ENCODE assay signal across 8 cellular contexts in the genomic region with DNA sequence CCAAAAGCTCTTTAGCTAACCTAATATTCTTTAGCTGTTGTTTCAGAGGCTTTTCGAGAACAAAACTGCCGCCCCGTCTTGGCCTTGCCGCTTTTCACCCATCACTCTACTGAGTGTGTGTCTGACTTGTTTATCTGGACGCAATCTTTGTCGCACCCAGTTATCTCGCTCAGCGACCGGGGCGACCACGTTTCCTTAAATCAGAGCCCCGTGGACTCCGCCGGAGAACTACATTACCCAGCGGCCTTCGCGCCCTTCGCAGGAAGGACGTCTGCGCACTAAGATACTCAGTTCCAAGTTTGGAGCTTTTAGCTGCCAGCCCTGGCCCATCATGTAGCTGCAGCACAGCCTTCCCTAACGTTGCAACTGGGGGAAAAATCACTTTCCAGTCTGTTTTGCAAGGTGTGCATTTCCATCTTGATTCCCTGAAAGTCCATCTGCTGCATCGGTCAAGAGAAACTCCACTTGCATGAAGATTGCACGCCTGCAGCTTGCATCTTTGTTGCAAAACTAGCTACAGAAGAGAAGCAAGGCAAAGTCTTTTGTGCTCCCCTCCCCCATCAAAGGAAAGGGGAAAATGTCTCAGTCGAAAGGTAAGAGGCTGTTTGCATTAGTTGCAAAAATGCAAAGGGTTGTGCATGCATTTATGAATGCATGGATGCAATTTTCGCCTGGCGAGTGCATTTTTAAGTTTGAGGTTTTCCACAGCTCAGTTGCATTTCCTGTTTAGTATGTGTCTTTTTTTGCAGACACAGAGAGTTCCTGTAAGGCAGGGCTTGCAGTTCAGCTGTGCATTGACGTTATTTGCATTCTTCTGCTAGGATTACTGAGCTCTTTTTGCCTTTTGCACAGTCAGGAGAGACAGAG. TPM values are rescaled to one million over a fixed set of nuclear protein-coding genes. Genes with fewer than 3 reads are reported as not detected.
DNase-seq lines count a peak whose midpoint lies in the region; ATAC-seq and TF ChIP-seq lines count a peak whose summit lies in the region.

A gene (plus strand): TSS at position 290 of the 867 bp plus-strand sequence. CDS start 288 bp downstream, at position 578.

- H4K20me1 ChIP-seq in OCI-LY7 (ENCODE audit: insufficient read depth, low read length): no peaks in the 10 kb centered on the region

- DNase-seq in Caki2 (ENCODE audit: low read depth) (peak; percentile 72), HL-60 (ENCODE audit: low read depth in 1 of 2, low spot score in 1 of 2) (peak; percentile 52 to 79), OCI-LY7 (ENCODE audit: low spot score) (peak; percentile 91), fibroblast of villous mesenchyme (ENCODE audit: low read depth) (peak; percentile 65)
- DNase-seq in activated T-cell treated with anti-CD3 and anti-CD28 coated beads, Interleukin-2, amount 50 U/mL, for 72 hours: peak; percentile 78 to 82
- DNase-seq in natural killer cell treated with Interleukin-12 subunit alpha and Interleukin-12 subunit beta and Interleukin-15 and Interleukin-18, amount 100 ng/mL, for 72 hours (ENCODE audit: low spot score): peak; percentile 71
- DNase-seq in stimulated activated naive CD8-positive, alpha-beta T cell treated with anti-CD3 and anti-CD28 coated beads, Interleukin-15, Interleukin-2, amounts not matched to agents 100 U/mL and 50 U/mL, for 24 hours: peak; percentile 83

- POLR2A ChIA-PET in OCI-LY7 (lab: Charles Lee): interaction anchor here (0.5 to 5.6 kb wide), 29 partner anchors 9 to 695 kb away, joined by 3 to 49 read pairs (median 3); a partner anchor contains a TSS

- peaks cover 36% of the 10 kb centered on the region for H3K4me1 ChIP-seq in OCI-LY7 (ENCODE audit: insufficient read depth, low read length, poor library complexity, severe bottlenecking)

- intact Hi-C loops in OCI-LY7 (cut with micrococcal nuclease; ENCODE audit: unreplicated experiment): loop anchor here (1.0 to 10.0 kb wide), 5 partner anchors 87 to 750 kb away; a partner anchor contains a TSS

- TF ChIP-seq CTCF in HL-60 (IDR thresholded peaks at IDR 0.05; ENCODE audit: insufficient read depth, low read length) (no peak), OCI-LY7 (conservative IDR thresholded peaks at IDR 0.05; ENCODE audit: low read length) (no peak), fibroblast of villous mesenchyme (IDR thresholded peaks at IDR 0.05; ENCODE audit: insufficient read depth, low read depth, low read length) (no peak)

- H3K4me2 ChIP-seq in OCI-LY7 (ENCODE audit: low read length): peak within 1 kb of the TSS; percentile 80

- no peaks in the 10 kb centered on the region for H3K27me3 Mint-ChIP-seq in activated T-cell treated with anti-CD3 and anti-CD28 coated beads, Interleukin-2, amount 50 U/mL, for 72 hours (ENCODE audit: low read depth)
- H3K27me3 Mint-ChIP-seq in natural killer cell treated with Interleukin-12 subunit alpha and Interleukin-12 subunit beta and Interleukin-15 and Interleukin-18, amount 100 ng/mL, for 72 hours: no peaks in the 10 kb centered on the region

- H3K9me3 Mint-ChIP-seq in activated T-cell treated with anti-CD3 and anti-CD28 coated beads, Interleukin-2, amount 50 U/mL, for 72 hours: no peaks in the 10 kb centered on the region
- H3K9me3 Mint-ChIP-seq in natural killer cell treated with Interleukin-12 subunit alpha and Interleukin-12 subunit beta and Interleukin-15 and Interleukin-18, amount 100 ng/mL, for 72 hours: no peaks in the 10 kb centered on the region

- H3K4me3 Mint-ChIP-seq in activated T-cell treated with anti-CD3 and anti-CD28 coated beads, Interleukin-2, amount 50 U/mL, for 72 hours: no peak within 1 kb of the TSS
- no peak within 1 kb of the TSS for H3K4me3 Mint-ChIP-seq in natural killer cell treated with Interleukin-12 subunit alpha and Interleukin-12 subunit beta and Interleukin-15 and Interleukin-18, amount 100 ng/mL, for 72 hours

- no peaks in the 10 kb centered on the region for H3K36me3 Mint-ChIP-seq in activated T-cell treated with anti-CD3 and anti-CD28 coated beads, Interleukin-2, amount 50 U/mL, for 72 hours (ENCODE audit: insufficient read depth in 2 of 2)
- no peaks in the 10 kb centered on the region for H3K36me3 Mint-ChIP-seq in natural killer cell treated with Interleukin-12 subunit alpha and Interleukin-12 subunit beta and Interleukin-15 and Interleukin-18, amount 100 ng/mL, for 72 hours

- in situ Hi-C loops in Caki2 (cut with HindIII; ENCODE audit: low pct_unique_long_range_greater_than_20kb, low sequenced_read_pairs): no loop called here

- H3K4me3 ChIP-seq in HL-60 (replicated peaks; ENCODE audit: insufficient read depth, low read length) (peak within 1 kb of the TSS; percentile 67), OCI-LY7 (ENCODE audit: low read depth, low read length, poor library complexity, severe bottlenecking) (peak within 1 kb of the TSS; percentile 73), fibroblast of villous mesenchyme (ENCODE audit: low read depth, low read length) (peak within 1 kb of the TSS; percentile 68)

- H3K9me3 ChIP-seq in OCI-LY7 (ENCODE audit: low read length): no peaks in the 10 kb centered on the region

- BruUV-seq in OCI-LY7 (replicated peaks; lab: Mats Ljungman, UMichigan): no TSS peak

- no peak within 1 kb of the TSS for H3K27ac Mint-ChIP-seq in activated T-cell treated with anti-CD3 and anti-CD28 coated beads, Interleukin-2, amount 50 U/mL, for 72 hours
- no peak within 1 kb of the TSS for H3K27ac Mint-ChIP-seq in natural killer cell treated with Interleukin-12 subunit alpha and Interleukin-12 subunit beta and Interleukin-15 and Interleukin-18, amount 100 ng/mL, for 72 hours

- ATAC-seq in GM21360 (IDR thresholded peaks at IDR 0.05; ENCODE audit: unreplicated experiment): peak; percentile 96
- ATAC-seq in activated T-cell treated with anti-CD3 and anti-CD28 coated beads, Interleukin-2, amount 50 U/mL, for 72 hours (replicated peaks in 1 of 2): peak; percentile 97 to 99
- peak; percentile 95 to 96 for ATAC-seq in natural killer cell treated with Interleukin-12 subunit alpha and Interleukin-12 subunit beta and Interleukin-15 and Interleukin-18, amount 100 ng/mL, for 72 hours
- ATAC-seq in stimulated activated naive CD8-positive, alpha-beta T cell treated with anti-CD3 and anti-CD28 coated beads, Interleukin-15, Interleukin-2, amounts not matched to agents 100 U/mL and 50 U/mL, for 24 hours: peak; percentile 97

- peaks cover 28% of the 10 kb centered on the region; the same call in 1 of the 2 replicates for H3K79me2 ChIP-seq in OCI-LY7 (ENCODE audit: insufficient read depth, low read depth, low read length)

- CTCF ChIA-PET in OCI-LY7 (lab: Charles Lee; ENCODE audit: unreplicated experiment): interaction anchor here (0.5 to 1.4 kb wide), 8 partner anchors 10 to 104 kb away, joined by 3 to 4 read pairs (median 4); no protein-coding TSS in a partner anchor

- peak within 1 kb of the TSS; percentile 99 for H2AFZ ChIP-seq in OCI-LY7 (ENCODE audit: low read length)

- H3K36me3 ChIP-seq in OCI-LY7 (ENCODE audit: insufficient read depth, low read length): no peaks in the 10 kb centered on the region

- peak within 1 kb of the TSS; percentile 4; the same call in 1 of the 2 replicates for H3K27ac ChIP-seq in HL-60 (replicated peaks)
- peak within 1 kb of the TSS; percentile 68 for H3K27ac ChIP-seq in OCI-LY7 (ENCODE audit: low read depth, low read length, poor library complexity, severe bottlenecking)

- H3K27me3 ChIP-seq in HL-60 (ENCODE audit: insufficient read depth, poor library complexity, severe bottlenecking): no peaks in the 10 kb centered on the region

- H3K4me1 Mint-ChIP-seq in activated T-cell treated with anti-CD3 and anti-CD28 coated beads, Interleukin-2, amount 50 U/mL, for 72 hours (ENCODE audit: low read depth): peaks cover 12% of the 10 kb centered on the region
- peaks cover 0 to 5% of the 10 kb centered on the region in 2 donors for H3K4me1 Mint-ChIP-seq in natural killer cell treated with Interleukin-12 subunit alpha and Interleukin-12 subunit beta and Interleukin-15 and Interleukin-18, amount 100 ng/mL, for 72 hours (ENCODE audit: low read depth in 2 of 2)

- H3K9me2 ChIP-seq in OCI-LY7 (ENCODE audit: insufficient read depth, low read length): no peaks in the 10 kb centered on the region

RNA-seq across cellular contexts. Expression of the gene that starts here (rescaled TPM):
- total RNA-seq in Caki2 (2014; rRNA removed; shearing (Covaris generic); ENCODE audit: low replicate concordance): 3.5 and 6.3 TPM in 2 replicates
- total RNA-seq in OCI-LY7 (2014; rRNA removed; shearing (Covaris generic)): 8.4 and 10.3 TPM in 2 replicates
- total RNA-seq in OCI-LY7 (2022) (25.2 and 27.6 TPM in 2 replicates), fibroblast of villous mesenchyme (0.32 and 0.43 TPM in 2 replicates)
- 1 to 10 TPM; 2.2 to 3.5 TPM for total RNA-seq in activated T-cell treated with anti-CD3 and anti-CD28 coated beads, Interleukin-2, amount 50 U/mL, for 72 hours
- total RNA-seq in natural killer cell treated with Interleukin-12 subunit alpha and Interleukin-12 subunit beta and Interleukin-15 and Interleukin-18, amount 100 ng/mL, for 72 hours: under 1 TPM; 0.36 to 0.53 TPM

Comparison
In these comparisons a context has a peak if more than half of its experiments do, and no peak if none do; other contexts are left out.
1. Peak in every context shown above with its lines: DNase-seq, ATAC-seq, H3K4me3 ChIP-seq and H3K27ac ChIP-seq.
2. Peak in DNase-seq and H3K4me3 ChIP-seq in fibroblast of villous mesenchyme; RNA of the gene not detected or under 1 TPM.
3. Peak in DNase-seq and ATAC-seq in natural killer cell treated with Interleukin-12 subunit alpha and Interleukin-12 subunit beta and Interleukin-15 and Interleukin-18, amount 100 ng/mL, for 72 hours; RNA of the gene not detected or under 1 TPM.